ENCODE assay signal across 1 cellular context in the genomic region with DNA sequence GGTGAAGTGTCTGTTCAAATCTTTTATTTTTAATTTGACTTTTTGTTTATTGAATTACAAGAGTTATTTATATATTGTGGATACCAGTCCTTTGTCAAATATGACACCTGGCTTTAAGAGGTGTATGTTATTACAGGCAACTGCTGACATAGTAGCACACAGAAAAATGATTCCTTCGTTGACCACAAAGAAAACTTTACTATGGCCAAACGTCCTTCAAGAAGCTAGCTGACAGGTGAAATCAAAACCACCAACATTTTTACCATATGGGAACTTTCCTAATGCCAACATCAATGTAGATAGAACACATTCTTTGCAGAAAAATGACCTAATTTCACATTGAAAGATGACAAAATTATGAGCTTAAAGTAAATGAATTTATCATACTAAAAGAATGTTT.
TF ChIP-seq lines count a peak whose summit lies in the region.

No MANE protein-coding gene starts in this region.

TF ChIP-seq in IMR-90, 13 proteins besides CTCF, POLR2A, EP300 and RAD21:
- no peak for TF ChIP-seq FOS (IDR thresholded peaks at IDR 0.05; ENCODE audit: low read depth, low read length)
- TF ChIP-seq, protein P1, sequence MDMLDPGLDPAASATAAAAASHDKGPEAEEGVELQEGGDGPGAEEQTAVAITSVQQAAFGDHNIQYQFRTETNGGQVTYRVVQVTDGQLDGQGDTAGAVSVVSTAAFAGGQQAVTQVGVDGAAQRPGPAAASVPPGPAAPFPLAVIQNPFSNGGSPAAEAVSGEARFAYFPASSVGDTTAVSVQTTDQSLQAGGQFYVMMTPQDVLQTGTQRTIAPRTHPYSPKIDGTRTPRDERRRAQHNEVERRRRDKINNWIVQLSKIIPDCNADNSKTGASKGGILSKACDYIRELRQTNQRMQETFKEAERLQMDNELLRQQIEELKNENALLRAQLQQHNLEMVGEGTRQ (IDR thresholded peaks at IDR 0.05; ENCODE audit: low read depth, low read length): no peak
- no peak for TF ChIP-seq NFE2L2 (IDR thresholded peaks at IDR 0.05; ENCODE audit: low read depth, low read length)
- TF ChIP-seq, protein P2, sequence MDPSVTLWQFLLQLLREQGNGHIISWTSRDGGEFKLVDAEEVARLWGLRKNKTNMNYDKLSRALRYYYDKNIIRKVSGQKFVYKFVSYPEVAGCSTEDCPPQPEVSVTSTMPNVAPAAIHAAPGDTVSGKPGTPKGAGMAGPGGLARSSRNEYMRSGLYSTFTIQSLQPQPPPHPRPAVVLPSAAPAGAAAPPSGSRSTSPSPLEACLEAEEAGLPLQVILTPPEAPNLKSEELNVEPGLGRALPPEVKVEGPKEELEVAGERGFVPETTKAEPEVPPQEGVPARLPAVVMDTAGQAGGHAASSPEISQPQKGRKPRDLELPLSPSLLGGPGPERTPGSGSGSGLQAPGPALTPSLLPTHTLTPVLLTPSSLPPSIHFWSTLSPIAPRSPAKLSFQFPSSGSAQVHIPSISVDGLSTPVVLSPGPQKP (IDR thresholded peaks at IDR 0.05; ENCODE audit: borderline replicate concordance, low read depth, low read length): no peak
- TF ChIP-seq RCOR1 (IDR thresholded peaks at IDR 0.05; ENCODE audit: insufficient replicate concordance, low read length): no peak
- no peak for TF ChIP-seq CHD1 (IDR thresholded peaks at IDR 0.05; ENCODE audit: low read depth, low read length)
- no peak for TF ChIP-seq CEBPB (IDR thresholded peaks at IDR 0.05; ENCODE audit: low read depth, low read length)
- TF ChIP-seq RFX5 (IDR thresholded peaks at IDR 0.05; ENCODE audit: low read depth, low read length): no peak
- no peak for TF ChIP-seq BHLHE40 (IDR thresholded peaks at IDR 0.05; ENCODE audit: low read depth, low read length)
- TF ChIP-seq MAFK (IDR thresholded peaks at IDR 0.05; ENCODE audit: low read depth, low read length): no peak
- no peak for TF ChIP-seq MXI1 (IDR thresholded peaks at IDR 0.05; ENCODE audit: borderline replicate concordance, low read depth, low read length)
- TF ChIP-seq SMC3 (IDR thresholded peaks at IDR 0.05; ENCODE audit: low read depth, low read length): no peak
- no peak for TF ChIP-seq MAZ (IDR thresholded peaks at IDR 0.05; ENCODE audit: borderline replicate concordance, low read depth, low read length)
